ENCODE assay signal across 8 cellular contexts in the genomic region with DNA sequence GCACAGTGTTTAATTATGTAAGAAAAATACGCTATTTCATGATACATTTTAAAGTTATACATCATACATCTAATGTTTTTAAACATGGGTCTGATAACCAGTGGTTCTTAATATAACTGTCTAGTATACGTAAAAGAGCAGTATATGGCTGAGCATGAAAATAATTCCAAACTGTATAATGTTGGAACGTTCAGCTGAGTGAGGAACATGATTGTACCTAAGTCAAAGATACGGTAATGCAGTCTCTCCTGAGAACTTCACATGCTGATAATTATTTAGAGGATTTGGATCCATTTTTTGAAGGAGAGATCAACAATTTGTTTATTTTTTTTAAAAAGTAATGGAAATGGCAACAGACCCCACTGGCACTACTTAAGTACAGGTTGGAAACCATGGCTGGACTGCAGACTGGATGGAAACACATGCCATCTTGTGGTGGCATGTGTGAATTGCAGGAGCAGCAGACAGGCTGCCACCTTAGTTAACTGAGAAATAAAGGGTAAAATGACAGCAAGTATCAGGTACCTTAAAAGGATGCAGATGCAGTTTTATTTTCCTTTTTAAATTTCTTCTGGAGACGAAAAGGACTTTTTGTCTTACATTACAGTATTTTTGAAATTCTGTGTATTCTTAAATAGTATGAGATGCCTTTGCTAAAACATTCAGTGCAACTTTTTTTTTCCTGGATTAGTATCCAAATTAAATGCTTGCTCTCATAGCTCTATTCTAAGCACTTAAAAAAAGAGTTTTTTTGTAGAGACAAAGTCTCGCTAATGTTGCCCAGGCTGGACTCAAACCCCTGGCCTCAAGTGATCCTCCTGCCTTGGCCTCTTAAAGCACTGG.
DNase-seq lines count a peak whose midpoint lies in the region; ATAC-seq and TF ChIP-seq lines count a peak whose summit lies in the region.

No MANE protein-coding gene starts in this region.

- H3K27me3 ChIP-seq in endodermal cell (ENCODE audit: control insufficient read depth, insufficient read depth, low read length, poor library complexity, severe bottlenecking), result no peaks in the 10 kb centered on the region

- POLR2A ChIA-PET in HEK293 (lab: Yijun Ruan, JAX), result no interaction called here

- H3K4me1 Mint-ChIP-seq in endodermal cell (peaks cover 4% of the 10 kb centered on the region), neural crest cell (no peaks in the 10 kb centered on the region)

- CTCF ChIA-PET in HEK293 (lab: Yijun Ruan, JAX), result interaction anchor here (0.6 to 3.5 kb wide), 26 partner anchors 10 to 1008 kb away, joined by 3 to 18 read pairs (median 3); a partner anchor contains a TSS

- peak; percentile 64 for TF ChIP-seq CTCF in HEK293 (tag by site-specific recombination; IDR thresholded peaks at IDR 0.05)
- TF ChIP-seq CTCF in NB4 (IDR thresholded peaks at IDR 0.05; ENCODE audit: low read depth, low read length), result peak; percentile 82
- peak; percentile 96 for TF ChIP-seq CTCF in WI38 (IDR thresholded peaks at IDR 0.05; ENCODE audit: low read depth, low read length)
- peak; percentile 98 for TF ChIP-seq CTCF in endodermal cell (conservative IDR thresholded peaks at IDR 0.05)
- peak; percentile 93 for TF ChIP-seq CTCF in neural crest cell (conservative IDR thresholded peaks at IDR 0.05)
- TF ChIP-seq CTCF in omental fat pad (IDR thresholded peaks at IDR 0.05), result peak in 1 of 3 donors; percentile 42

- H3K9me3 Mint-ChIP-seq in endodermal cell, result no peaks in the 10 kb centered on the region
- peaks cover 3% of the 10 kb centered on the region for H3K9me3 Mint-ChIP-seq in neural crest cell

- H3K9ac ChIP-seq in endodermal cell (ENCODE audit: extremely low read depth, low read length, poor library complexity, severe bottlenecking), result no peak overlapping the region

- H3K36me3 Mint-ChIP-seq in endodermal cell (ENCODE audit: low read depth), result peaks cover 27% of the 10 kb centered on the region
- H3K36me3 Mint-ChIP-seq in neural crest cell (ENCODE audit: low read depth), result peaks cover 37% of the 10 kb centered on the region

- no peak overlapping the region for H3K4me3 Mint-ChIP-seq in endodermal cell
- H3K4me3 Mint-ChIP-seq in neural crest cell, result no peak overlapping the region

- H3K27ac Mint-ChIP-seq in endodermal cell (no peak overlapping the region), neural crest cell (ENCODE audit: unreplicated experiment) (no peak overlapping the region)

- H3K27ac ChIP-seq in HEK293 (ENCODE audit: extremely low read depth, low read depth, low read length) (no peak overlapping the region), endodermal cell (ENCODE audit: low read depth, low read length) (no peak overlapping the region)

- 72 to 95% methylated on average over 4 to 5 of the region's 6 CpGs for WGBS in endodermal cell (ENCODE audit: insufficient coverage in 1 of 2, insufficient read length in 1 of 2), 2 experiments

- no peak overlapping the region for H3K4me3 ChIP-seq in HEK293 (ENCODE audit: low read depth, low read length)
- H3K4me3 ChIP-seq in NB4 (ENCODE audit: low read depth, low read length), result no peak overlapping the region
- no peak overlapping the region for H3K4me3 ChIP-seq in WI38 (ENCODE audit: low read depth, low read length)
- no peak overlapping the region for H3K4me3 ChIP-seq in endodermal cell (ENCODE audit: low read length)

- H3K36me3 ChIP-seq in HEK293 (ENCODE audit: control insufficient read depth in 2 of 2, insufficient read depth in 1 of 2, low read length in 2 of 2) (peaks cover 15 to 60% of the 10 kb centered on the region in 2 experiments), endodermal cell (ENCODE audit: control insufficient read depth, insufficient read depth, low read length) (no peaks in the 10 kb centered on the region)

- H3K4me1 ChIP-seq in HEK293 (ENCODE audit: control insufficient read depth, insufficient read depth, low read length) (no peaks in the 10 kb centered on the region), endodermal cell (ENCODE audit: control insufficient read depth, insufficient read depth, low read length) (no peaks in the 10 kb centered on the region)

- no peaks in the 10 kb centered on the region for H3K9me3 ChIP-seq in HEK293 (ENCODE audit: control insufficient read depth, insufficient read depth, low read depth, low read length)
- peaks cover 12% of the 10 kb centered on the region for H3K9me3 ChIP-seq in endodermal cell (ENCODE audit: control insufficient read depth, low read length)

- H3K27me3 Mint-ChIP-seq in endodermal cell (ENCODE audit: insufficient read depth) (no peaks in the 10 kb centered on the region), neural crest cell (ENCODE audit: low read depth) (no peaks in the 10 kb centered on the region)

- TF ChIP-seq POLR2A in NB4 (IDR thresholded peaks at IDR 0.05; ENCODE audit: extremely low read depth, insufficient read length), result no peak

- DNase-seq in SHP77 (lab: John Stamatoyannopoulos, UW), result peak; percentile 34 to 36
- no peak for DNase-seq in SHP77 treated with DMSO at 0.1 percent for 48 hours (lab: John Stamatoyannopoulos, UW)
- DNase-seq in NB4 (ENCODE audit: low read depth), result peak; percentile 73
- peak; percentile 79 for DNase-seq in endodermal cell
- DNase-seq in neural crest cell (ENCODE audit: low read depth, low spot score), result peak; percentile 19
- no peak for DNase-seq in omental fat pad (ENCODE audit: low spot score)

- ATAC-seq in omental fat pad (ENCODE audit: low FRiP score), result no peak

TF ChIP-seq in HEK293, 187 proteins besides CTCF, POLR2A, EP300 and RAD21 (continues in another document):
- TF ChIP-seq ZSCAN30 (tag by site-specific recombination; IDR thresholded peaks at IDR 0.05) (peak; percentile 34; the same call in 1 of the 2 replicates), ZNF211 (tag by site-specific recombination; IDR thresholded peaks at IDR 0.05; ENCODE audit: low read depth) (no peak), ZNF654 (tag by site-specific recombination; IDR thresholded peaks at IDR 0.05; ENCODE audit: low read depth) (peak; percentile 68), SP3 (tag by site-specific recombination; IDR thresholded peaks at IDR 0.05) (no peak), GLI4 (tag by site-specific recombination; IDR thresholded peaks at IDR 0.05) (no peak), ZNF266 (tag by site-specific recombination; IDR thresholded peaks at IDR 0.05; ENCODE audit: low read depth) (no peak), ZNF514 (tag by site-specific recombination; IDR thresholded peaks at IDR 0.05) (no peak), ZNF585B (tag by site-specific recombination; IDR thresholded peaks at IDR 0.05) (no peak; the same call in 1 of the 2 replicates), ZNF785 (tag by site-specific recombination; IDR thresholded peaks at IDR 0.05) (no peak), ZNF19 (tag by site-specific recombination; IDR thresholded peaks at IDR 0.05; ENCODE audit: low read depth) (no peak), ZNF2 (tag by site-specific recombination; IDR thresholded peaks at IDR 0.05) (peak; percentile 67; the same call in 1 of the 2 replicates), ZNF629 (tag by site-specific recombination; IDR thresholded peaks at IDR 0.05) (no peak), IKZF3 (tag by site-specific recombination; IDR thresholded peaks at IDR 0.05) (no peak), YY1 (tag by site-specific recombination; IDR thresholded peaks at IDR 0.05) (no peak)
- TF ChIP-seq, protein P1, sequence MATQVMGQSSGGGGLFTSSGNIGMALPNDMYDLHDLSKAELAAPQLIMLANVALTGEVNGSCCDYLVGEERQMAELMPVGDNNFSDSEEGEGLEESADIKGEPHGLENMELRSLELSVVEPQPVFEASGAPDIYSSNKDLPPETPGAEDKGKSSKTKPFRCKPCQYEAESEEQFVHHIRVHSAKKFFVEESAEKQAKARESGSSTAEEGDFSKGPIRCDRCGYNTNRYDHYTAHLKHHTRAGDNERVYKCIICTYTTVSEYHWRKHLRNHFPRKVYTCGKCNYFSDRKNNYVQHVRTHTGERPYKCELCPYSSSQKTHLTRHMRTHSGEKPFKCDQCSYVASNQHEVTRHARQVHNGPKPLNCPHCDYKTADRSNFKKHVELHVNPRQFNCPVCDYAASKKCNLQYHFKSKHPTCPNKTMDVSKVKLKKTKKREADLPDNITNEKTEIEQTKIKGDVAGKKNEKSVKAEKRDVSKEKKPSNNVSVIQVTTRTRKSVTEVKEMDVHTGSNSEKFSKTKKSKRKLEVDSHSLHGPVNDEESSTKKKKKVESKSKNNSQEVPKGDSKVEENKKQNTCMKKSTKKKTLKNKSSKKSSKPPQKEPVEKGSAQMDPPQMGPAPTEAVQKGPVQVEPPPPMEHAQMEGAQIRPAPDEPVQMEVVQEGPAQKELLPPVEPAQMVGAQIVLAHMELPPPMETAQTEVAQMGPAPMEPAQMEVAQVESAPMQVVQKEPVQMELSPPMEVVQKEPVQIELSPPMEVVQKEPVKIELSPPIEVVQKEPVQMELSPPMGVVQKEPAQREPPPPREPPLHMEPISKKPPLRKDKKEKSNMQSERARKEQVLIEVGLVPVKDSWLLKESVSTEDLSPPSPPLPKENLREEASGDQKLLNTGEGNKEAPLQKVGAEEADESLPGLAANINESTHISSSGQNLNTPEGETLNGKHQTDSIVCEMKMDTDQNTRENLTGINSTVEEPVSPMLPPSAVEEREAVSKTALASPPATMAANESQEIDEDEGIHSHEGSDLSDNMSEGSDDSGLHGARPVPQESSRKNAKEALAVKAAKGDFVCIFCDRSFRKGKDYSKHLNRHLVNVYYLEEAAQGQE (tag by site-specific recombination; IDR thresholded peaks at IDR 0.05), result 0 out of 2 replicates have a peak, but pooled peaks have one; percentile 41
- TF ChIP-seq, protein P2, sequence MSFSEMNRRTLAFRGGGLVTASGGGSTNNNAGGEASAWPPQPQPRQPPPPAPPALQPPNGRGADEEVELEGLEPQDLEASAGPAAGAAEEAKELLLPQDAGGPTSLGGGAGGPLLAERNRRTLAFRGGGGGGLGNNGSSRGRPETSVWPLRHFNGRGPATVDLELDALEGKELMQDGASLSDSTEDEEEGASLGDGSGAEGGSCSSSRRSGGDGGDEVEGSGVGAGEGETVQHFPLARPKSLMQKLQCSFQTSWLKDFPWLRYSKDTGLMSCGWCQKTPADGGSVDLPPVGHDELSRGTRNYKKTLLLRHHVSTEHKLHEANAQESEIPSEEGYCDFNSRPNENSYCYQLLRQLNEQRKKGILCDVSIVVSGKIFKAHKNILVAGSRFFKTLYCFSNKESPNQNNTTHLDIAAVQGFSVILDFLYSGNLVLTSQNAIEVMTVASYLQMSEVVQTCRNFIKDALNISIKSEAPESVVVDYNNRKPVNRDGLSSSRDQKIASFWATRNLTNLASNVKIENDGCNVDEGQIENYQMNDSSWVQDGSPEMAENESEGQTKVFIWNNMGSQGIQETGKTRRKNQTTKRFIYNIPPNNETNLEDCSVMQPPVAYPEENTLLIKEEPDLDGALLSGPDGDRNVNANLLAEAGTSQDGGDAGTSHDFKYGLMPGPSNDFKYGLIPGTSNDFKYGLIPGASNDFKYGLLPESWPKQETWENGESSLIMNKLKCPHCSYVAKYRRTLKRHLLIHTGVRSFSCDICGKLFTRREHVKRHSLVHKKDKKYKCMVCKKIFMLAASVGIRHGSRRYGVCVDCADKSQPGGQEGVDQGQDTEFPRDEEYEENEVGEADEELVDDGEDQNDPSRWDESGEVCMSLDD (tag by site-specific recombination; IDR thresholded peaks at IDR 0.05), result no peak

Comparison
In these comparisons a context has a peak if more than half of its experiments do, and no peak if none do; other contexts are left out.
1. DNase-seq: peak in SHP77 (2 of 2), NB4 (single experiment), endodermal cell (single experiment) and neural crest cell (single experiment); none in SHP77 treated with DMSO at 0.1 percent for 48 hours (single experiment) and omental fat pad (single experiment).